In genomic region chr16:89171216-89172170, GRCh38 we compare ENCODE assay signal across 8 cellular contexts. TPM values are rescaled to one million over a fixed set of nuclear protein-coding genes. Genes with fewer than 3 reads are reported as not detected.
DNase-seq lines count a peak whose midpoint lies in the region; ATAC-seq, FAIRE-seq and TF ChIP-seq lines count a peak whose summit lies in the region.

Gene CDH15 (plus strand): TSS chr16:89171748. CDS start chr16:89171832, 84 bp downstream.

- DNase-seq in A172 (ENCODE audit: low spot score) (peak; percentile 67), NCI-H2227 (lab: John Stamatoyannopoulos, UW; ENCODE audit: unreplicated experiment) (peak; percentile 95), kidney (peak; percentile 98)
- DNase-seq in activated CD4-positive, CD25-positive, alpha-beta regulatory T cell treated with anti-CD3 and anti-CD28 coated beads, Interleukin-2, amount 50 U/mL, for 16 hours (ENCODE audit: low read depth, low spot score): peak; percentile 84
- peak; percentile 91 for DNase-seq in central memory CD4-positive, alpha-beta T cell
- peak; percentile 92 to 95 (median 94) for DNase-seq in stimulated activated CD4-positive, alpha-beta T cell treated with anti-CD3 and anti-CD28 coated beads, Interleukin-12 subunit alpha, Interleukin-12 subunit beta, amount 100 ng/mL, for 48 hours (ENCODE audit: low read depth in 2 of 3, low spot score in 1 of 3)

- no peak within 1 kb of the TSS for H3K4me3 ChIP-seq in kidney (ENCODE audit: low read length in 2 of 2)

- FAIRE-seq in kidney (lab: Jason Lieb, UNC): no peak

- H3K36me3 ChIP-seq in kidney (ENCODE audit: control insufficient read depth in 1 of 2, insufficient read depth in 2 of 2, low read length in 2 of 2): no peaks in the 10 kb centered on the region

- no peak within 1 kb of the TSS for H3K27ac ChIP-seq in kidney (ENCODE audit: low read depth in 2 of 2, low read length in 2 of 2)

- H3K4me1 ChIP-seq in kidney (ENCODE audit: control insufficient read depth in 1 of 2, insufficient read depth in 1 of 2, low read depth in 1 of 2, low read length in 2 of 2): peaks cover 0 to 9% of the 10 kb centered on the region in 2 donors

- ATAC-seq in GM18907 (IDR thresholded peaks at IDR 0.05; ENCODE audit: unreplicated experiment) (peak; percentile 65), HG03159 (IDR thresholded peaks at IDR 0.05; ENCODE audit: unreplicated experiment) (peak; percentile 69)

- TF ChIP-seq CTCF in kidney (IDR thresholded peaks at IDR 0.05; ENCODE audit: borderline replicate concordance, extremely low read depth, insufficient read depth): no peak

- no peak within 1 kb of the TSS for H3K9ac ChIP-seq in kidney (ENCODE audit: low read length in 2 of 2)

- intact Hi-C loops in kidney (cut with DNase I): no loop called here

- no peaks in the 10 kb centered on the region for H3K9me3 ChIP-seq in kidney (ENCODE audit: control insufficient read depth in 1 of 2, low read length in 2 of 2)

RNA-seq across cellular contexts. Expression of gene CDH15, which starts in this region (rescaled TPM):
- total RNA-seq in A172 (2014; rRNA removed; shearing (Covaris generic)): not detected in 2 replicates
- total RNA-seq in kidney: 0.31 TPM
- polyA plus RNA-seq in kidney (ENCODE audit: insufficient read depth, low read depth, low replicate concordance): 0.22 TPM

Comparison
In these comparisons a context has a peak if more than half of its experiments do, and no peak if none do; other contexts are left out.
1. Peak in DNase-seq in A172; RNA of the gene not detected or under 1 TPM.
2. Peak in DNase-seq in kidney; RNA of the gene not detected or under 1 TPM.